In genomic region chr4:8115203-8115520, GRCh38 we compare ENCODE assay signal across 27 cellular contexts. TPM values are rescaled to one million over a fixed set of nuclear protein-coding genes. Genes with fewer than 3 reads are reported as not detected.
A peak's percentile ranks its signal among the peaks of the same experiment; 100 is the strongest.
DNase-seq lines count a peak whose midpoint lies in the region; ATAC-seq and TF ChIP-seq lines count a peak whose summit lies in the region.
"Had no signal": no experiment of that assay in that cellular context is flagged by ENCODE, and none has a peak within 500 bp of the region (broad histone marks: within the 10 kb centered on the region; RNA-seq: fewer than 3 reads in every experiment).

No MANE protein-coding gene starts in this region.

- no peak overlapping the region for H2AFZ ChIP-seq in osteoblast (ENCODE audit: low read length)

- ATAC-seq in right cardiac atrium (no peak), body of pancreas (no peak), esophagus mucosa (no peak)

- WGBS in right cardiac atrium: 83% methylated on average over 5 of the region's 5 CpGs
- 72 to 90% methylated on average over 2 to 5 of the region's 5 CpGs for WGBS in body of pancreas, 2 donors

- H3K36me3 ChIP-seq in body of pancreas (replicated peaks in 1 of 2; ENCODE audit: insufficient read depth in 1 of 2, low read depth in 2 of 2): no peaks in the 10 kb centered on the region
- no peaks in the 10 kb centered on the region for H3K36me3 ChIP-seq in osteoblast (ENCODE audit: insufficient read depth, low read length)

- H4K20me1 ChIP-seq in osteoblast (ENCODE audit: insufficient read depth, low read length): no peaks in the 10 kb centered on the region

- no peak overlapping the region for H3K4me3 ChIP-seq in right cardiac atrium (ENCODE audit: low read length)
- H3K4me3 ChIP-seq in body of pancreas: no peak overlapping the region
- no peak overlapping the region for H3K4me3 ChIP-seq in osteoblast (ENCODE audit: insufficient read depth, low read length)
- H3K4me3 ChIP-seq: SK-N-MC had no signal

- no peak overlapping the region for H3K4me2 ChIP-seq in osteoblast (ENCODE audit: insufficient read depth, low read length)
- H3K4me2 ChIP-seq: KMS-11 had no signal

- peak in 2 of 3 donors; percentile 11 to 13 for DNase-seq in right cardiac atrium
- DNase-seq in cardiac septum (ENCODE audit: low spot score): no peak
- no peak for DNase-seq in body of pancreas
- DNase-seq in osteoblast (ENCODE audit: insufficient read length, low spot score, missing footprints): peak; percentile 88
- no peak for DNase-seq in activated effector memory CD4-positive, alpha-beta T cell treated with anti-CD3 and anti-CD28 coated beads, Interleukin-2, amount 50 U/mL, for 16 hours
- DNase-seq in DMS79 treated with DMSO at 0.1 percent for 48 hours (lab: John Stamatoyannopoulos, UW): no peak
- DNase-seq in activated naive CD4-positive, alpha-beta T cell (lab: John Stamatoyannopoulos, UW): no peak
- DNase-seq: C1 segment of cervical spinal cord, DMS 273 treated with DMSO at 0.1 percent for 48 hours, DMS79, GF-D8, MM.1S, NCI-H1048, NCI-H1417, NCI-H187, NCI-H2081 treated with DMSO at 0.1 percent for 48 hours, NCI-H2171, NCI-H226, NCI-H510A, NCI-H69, RPMI8226, SIG-M5 had no signal

- TF ChIP-seq CTCF in body of pancreas (IDR thresholded peaks at IDR 0.05) (no peak), osteoblast (IDR thresholded peaks at IDR 0.05; ENCODE audit: extremely low read depth, low read depth, low read length) (no peak)

- H3K9me3 ChIP-seq in right cardiac atrium (ENCODE audit: control insufficient read depth, low read length) (no peaks in the 10 kb centered on the region), body of pancreas (no peaks in the 10 kb centered on the region), osteoblast (ENCODE audit: low read depth, low read length) (no peaks in the 10 kb centered on the region)

- H3K27me3 ChIP-seq in right cardiac atrium (ENCODE audit: control insufficient read depth, insufficient read depth): no peaks in the 10 kb centered on the region
- H3K27me3 ChIP-seq in body of pancreas: no peaks in the 10 kb centered on the region
- H3K27me3 ChIP-seq in osteoblast (ENCODE audit: insufficient read depth, low read length): peaks cover 40% of the 10 kb centered on the region

- intact Hi-C loops in right cardiac atrium (cut with DNase I): no loop called here
- intact Hi-C loops in cardiac septum (cut with DNase I): no loop called here
- intact Hi-C loops in body of pancreas (cut with DNase I): no loop called here

- TF ChIP-seq POLR2A in body of pancreas (IDR thresholded peaks at IDR 0.05): no peak

- no peaks in the 10 kb centered on the region for H3K79me2 ChIP-seq in osteoblast (ENCODE audit: insufficient read depth, low read length)

- H3K27ac ChIP-seq in right cardiac atrium (ENCODE audit: low read length): no peak overlapping the region
- H3K27ac ChIP-seq in body of pancreas: peak overlapping the region in 3 of 4 donors; percentile 72 to 82 (median 77)
- H3K27ac ChIP-seq in osteoblast (ENCODE audit: low read depth, low read length): no peak overlapping the region
- H3K27ac ChIP-seq: HL-60, KMS-11, SK-N-MC had no signal

- H3K4me1 ChIP-seq in right cardiac atrium (ENCODE audit: control insufficient read depth, insufficient read depth, low read length) (peaks cover 7% of the 10 kb centered on the region), body of pancreas (peaks cover 33% of the 10 kb centered on the region), osteoblast (ENCODE audit: insufficient read depth, low read length) (no peaks in the 10 kb centered on the region)

RNA-seq across cellular contexts. Expression of gene ABLIM2, which starts 43.5 kb away (rescaled TPM):
- total RNA-seq in right cardiac atrium (10 to 100 TPM in 2 of 4 donors, 1 to 10 TPM in 2; 6.2 to 17.4 (median 9.6) TPM), cardiac septum (22.6 TPM), body of pancreas (10 to 100 TPM in 1 of 2 donors, 1 to 10 TPM in 1; 6.0 to 20.8 TPM), osteoblast (0.29 and 0.36 TPM in 2 replicates), esophagus mucosa (20.1 TPM)
- polyA plus RNA-seq in right cardiac atrium: 4.2 TPM
- polyA plus RNA-seq: AG04450 had no signal

Comparison
In these comparisons a context has a peak if more than half of its experiments do, and no peak if none do; other contexts are left out.
1. DNase-seq: peak in right cardiac atrium (2 of 3) and osteoblast (single experiment); none in cardiac septum (single experiment), body of pancreas (0 of 4), activated effector memory CD4-positive, alpha-beta T cell treated with anti-CD3 and anti-CD28 coated beads, Interleukin-2, amount 50 U/mL, for 16 hours (single experiment), DMS79 treated with DMSO at 0.1 percent for 48 hours (single experiment) and activated naive CD4-positive, alpha-beta T cell (0 of 4).
2. H3K27ac ChIP-seq: peak in body of pancreas (3 of 4); none in right cardiac atrium (single experiment) and osteoblast (single experiment).